Comparison of ENCODE assay signal across 24 cellular contexts in the genomic region with DNA sequence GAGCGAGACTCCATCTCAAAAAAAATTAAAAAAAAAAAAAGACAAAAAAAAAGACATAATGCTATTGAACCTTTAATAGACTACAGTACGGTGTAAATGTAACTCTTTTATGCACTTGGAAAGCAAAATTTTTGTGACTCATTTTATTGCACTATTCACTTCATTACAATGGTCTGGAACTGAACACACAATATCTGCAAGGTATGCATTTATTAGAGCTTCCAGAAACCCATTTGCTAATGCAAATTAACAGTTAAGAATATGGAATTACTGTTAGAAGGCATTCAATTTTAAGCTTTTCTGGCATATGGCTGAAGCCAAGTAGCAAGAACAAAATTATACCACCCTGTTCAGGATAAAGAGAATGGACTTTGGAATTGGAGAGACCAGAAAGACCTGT.
A peak's percentile ranks its signal among the peaks of the same experiment; 100 is the strongest.
DNase-seq lines count a peak whose midpoint lies in the region; ATAC-seq, FAIRE-seq and TF ChIP-seq lines count a peak whose summit lies in the region.
"Had no signal": no experiment of that assay in that cellular context is flagged by ENCODE, and none has a peak within 500 bp of the region (broad histone marks: within the 10 kb centered on the region; RNA-seq: fewer than 3 reads in every experiment).

No MANE protein-coding gene starts in this region.

- no peak overlapping the region for H4K5ac ChIP-seq in IMR-90 (ENCODE audit: low read depth, low read length)

- H3K23ac ChIP-seq in IMR-90 (ENCODE audit: low read depth, low read length) = no peak overlapping the region

- TF ChIP-seq CTCF in A549 (IDR thresholded peaks at IDR 0.05) = no peak
- no peak for TF ChIP-seq CTCF in IMR-90 (conservative IDR thresholded peaks at IDR 0.05; ENCODE audit: low read depth, low read length)
- TF ChIP-seq CTCF in astrocyte (IDR thresholded peaks at IDR 0.05; ENCODE audit: insufficient read depth, low read depth, low read length) = no peak

- no peak overlapping the region for H2AFZ ChIP-seq in IMR-90 (replicated peaks; ENCODE audit: low read length, poor library complexity)
- H2AFZ ChIP-seq in astrocyte (ENCODE audit: low read depth, low read length) = no peak overlapping the region

- H2AK9ac ChIP-seq in IMR-90 (replicated peaks; ENCODE audit: low read depth, low read length, poor library complexity) = no peak overlapping the region

- H3K4ac ChIP-seq in IMR-90 (ENCODE audit: low read depth, low read length) = no peak overlapping the region

- H3K9me1 ChIP-seq in IMR-90 (ENCODE audit: insufficient read depth, low read length) = no peaks in the 10 kb centered on the region

- no peak overlapping the region for H2BK15ac ChIP-seq in IMR-90 (ENCODE audit: low read depth, low read length)

- no peak overlapping the region for H3K27ac ChIP-seq in A549
- H3K27ac ChIP-seq in IMR-90 (ENCODE audit: insufficient read depth, low read length) = no peak overlapping the region
- no peak overlapping the region for H3K27ac ChIP-seq in astrocyte (ENCODE audit: low read depth, low read length)
- H3K27ac ChIP-seq: BLaER1 treated with 17β-estradiol and CSF1 and Interleukin-3, amounts not matched to agents 10 nM and 100 nM; C4-2B had no signal

- no peaks in the 10 kb centered on the region for H3K79me1 ChIP-seq in IMR-90 (ENCODE audit: low read depth in 1 of 2, low read length in 2 of 2)

- H3K4me2 ChIP-seq in A549 (no peak overlapping the region), IMR-90 (ENCODE audit: low read depth, low read length) (no peak overlapping the region), astrocyte (ENCODE audit: low read length) (no peak overlapping the region)
- H3K4me2 ChIP-seq: BLaER1 treated with 17β-estradiol and CSF1 and Interleukin-3, amounts not matched to agents 10 nM and 100 nM had no signal

- H3K9ac ChIP-seq in IMR-90 (ENCODE audit: low read depth, low read length) (no peak overlapping the region), astrocyte (ENCODE audit: low read length) (no peak overlapping the region)
- H3K9ac ChIP-seq: BLaER1 treated with 17β-estradiol and CSF1 and Interleukin-3, amounts not matched to agents 10 nM and 100 nM had no signal

- dilution Hi-C loops in IMR-90 (cut with HindIII; ENCODE audit: low sequenced_read_pairs, unreplicated experiment) = no loop called here

- no peak overlapping the region for H2BK20ac ChIP-seq in IMR-90 (ENCODE audit: low read depth, low read length)

- ATAC-seq in A549 = no peak
- ATAC-seq in IMR-90 (ENCODE audit: low read depth) = no peak
- peak; percentile 24 for ATAC-seq in left colon

- H3K9me3 Mint-ChIP-seq in astrocyte (ENCODE audit: unreplicated experiment) = peaks cover 2% of the 10 kb centered on the region
- H3K9me3 Mint-ChIP-seq: CD8-positive, alpha-beta memory T cell had no signal

- H3K4me1 Mint-ChIP-seq in astrocyte (ENCODE audit: low read depth, unreplicated experiment) = no peaks in the 10 kb centered on the region
- H3K4me1 Mint-ChIP-seq: B cell; CD4-positive, alpha-beta memory T cell; CD8-positive, alpha-beta memory T cell had no signal

- no peak overlapping the region for H2BK5ac ChIP-seq in IMR-90 (ENCODE audit: low read depth, low read length, poor library complexity, severe bottlenecking)

- H3K36me3 ChIP-seq in IMR-90 (ENCODE audit: control insufficient read depth, insufficient read depth, low read length) (no peaks in the 10 kb centered on the region), astrocyte (ENCODE audit: insufficient read depth, low read length) (no peaks in the 10 kb centered on the region)
- H3K36me3 ChIP-seq: BLaER1 treated with 17β-estradiol and CSF1 and Interleukin-3, amounts not matched to agents 10 nM and 100 nM had no signal

- H3K27me3 ChIP-seq in IMR-90 (ENCODE audit: control insufficient read depth, insufficient read depth, low read length) (no peaks in the 10 kb centered on the region), astrocyte (ENCODE audit: insufficient read depth, low read length) (no peaks in the 10 kb centered on the region)

- no peak overlapping the region for H3K18ac ChIP-seq in IMR-90 (ENCODE audit: low read depth, low read length)

- POLR2A ChIA-PET in A549 (lab: Yijun Ruan, JAX) = no interaction called here
- POLR2A ChIA-PET in IMR-90 (lab: Charles Lee; ENCODE audit: unreplicated experiment) = no interaction called here

- H2BK120ac ChIP-seq in IMR-90 (ENCODE audit: low read depth, low read length) = no peak overlapping the region

- no peaks in the 10 kb centered on the region for H3K79me2 ChIP-seq in astrocyte (ENCODE audit: insufficient read depth, low read length)

- H3K56ac ChIP-seq in IMR-90 (ENCODE audit: extremely low read depth, insufficient read depth, low read length) = no peak overlapping the region

- TF ChIP-seq RAD21 in A549 (conservative IDR thresholded peaks at IDR 0.05 in 1 of 2, IDR thresholded peaks at IDR 0.05 in 1 of 2) (no peak), IMR-90 (IDR thresholded peaks at IDR 0.05; ENCODE audit: low read length) (no peak)

- H3K4me1 ChIP-seq in A549 (peaks cover 29% of the 10 kb centered on the region), IMR-90 (ENCODE audit: control insufficient read depth, insufficient read depth, low read length) (no peaks in the 10 kb centered on the region), astrocyte (ENCODE audit: insufficient read depth, low read length) (no peaks in the 10 kb centered on the region)

- H3K27ac Mint-ChIP-seq in astrocyte (ENCODE audit: unreplicated experiment) = no peak overlapping the region
- H3K27ac Mint-ChIP-seq: B cell; CD4-positive, alpha-beta memory T cell; CD4-positive, CD25-positive, alpha-beta regulatory T cell; CD8-positive, alpha-beta memory T cell had no signal

- TF ChIP-seq POLR2A in A549 (IDR thresholded peaks at IDR 0.05; ENCODE audit: low read length) = no peak
- no peak for TF ChIP-seq POLR2A in IMR-90 (IDR thresholded peaks at IDR 0.05; ENCODE audit: low read depth, low read length)

- no TSS peak for BruUV-seq in IMR-90 (replicated peaks; lab: Mats Ljungman, UMichigan)

- H4K91ac ChIP-seq in IMR-90 (ENCODE audit: insufficient read depth, low read depth, low read length) = no peak overlapping the region

- no peak for TF ChIP-seq EP300 in A549 (IDR thresholded peaks at IDR 0.05)

- no peaks in the 10 kb centered on the region for H3K36me3 Mint-ChIP-seq in astrocyte (ENCODE audit: low read depth, unreplicated experiment)
- H3K36me3 Mint-ChIP-seq: CD4-positive, alpha-beta memory T cell; CD4-positive, CD25-positive, alpha-beta regulatory T cell; CD8-positive, alpha-beta memory T cell had no signal

- CTCF ChIA-PET in A549 (lab: Yijun Ruan, JAX) = interaction anchor here (0.5 to 1.1 kb wide), 3 partner anchors 25 to 213 kb away, joined by 3 read pairs; no protein-coding TSS in a partner anchor
- CTCF ChIA-PET in IMR-90 (lab: Yijun Ruan, JAX) = no interaction called here

- no peak overlapping the region for H4K8ac ChIP-seq in IMR-90 (ENCODE audit: low read depth in 2 of 2, low read length in 2 of 2)

- H4K20me1 ChIP-seq in IMR-90 (ENCODE audit: insufficient read depth, low read length) (no peaks in the 10 kb centered on the region), astrocyte (ENCODE audit: insufficient read depth, low read length) (no peaks in the 10 kb centered on the region)

- 98% methylated on average over 2 of the region's 2 CpGs for WGBS in A549 (ENCODE audit: missing lambda C conversion rate)
- WGBS in IMR-90 (ENCODE audit: extremely low coverage in 2 of 2, insufficient read length in 1 of 2), 2 experiments = no CpG with 5 or more reads among the region's 2 CpGs

- intact Hi-C loops in IMR-90 (cut with micrococcal nuclease) (no loop called here), left colon (cut with DNase I, micrococcal nuclease) (no loop called here)

- in situ Hi-C loops in IMR-90 (cut with MboI; ENCODE audit: low sequenced_read_pairs) = no loop called here

- H3K14ac ChIP-seq in IMR-90 (replicated peaks; ENCODE audit: low read depth, low read length) = no peak overlapping the region

- no peak overlapping the region for H3K4me3 ChIP-seq in A549
- no peak overlapping the region for H3K4me3 ChIP-seq in IMR-90 (ENCODE audit: insufficient read depth, low read depth, low read length)
- H3K4me3 ChIP-seq in astrocyte (ENCODE audit: insufficient read depth, low read depth, low read length) = no peak overlapping the region
- H3K4me3 ChIP-seq: BLaER1 treated with 17β-estradiol and CSF1 and Interleukin-3, amounts not matched to agents 10 nM and 100 nM had no signal

- H3K4me3 Mint-ChIP-seq in astrocyte (ENCODE audit: unreplicated experiment) = no peak overlapping the region
- H3K4me3 Mint-ChIP-seq: B cell; CD4-positive, alpha-beta memory T cell; CD4-positive, CD25-positive, alpha-beta regulatory T cell; CD8-positive, alpha-beta memory T cell had no signal

- DNase-seq in A549 (ENCODE audit: low read depth in 1 of 2, low spot score in 1 of 2) (no peak), IMR-90 (no peak), astrocyte (ENCODE audit: low read depth) (no peak), left colon (no peak), DMS153 treated with DMSO at 0.1 percent for 48 hours (lab: John Stamatoyannopoulos, UW; ENCODE audit: unreplicated experiment) (no peak), midbrain (lab: John Stamatoyannopoulos, UW) (no peak)
- no peak for DNase-seq in activated effector memory CD4-positive, alpha-beta T cell treated with Interleukin-2 at 50 U/mL for 16 hours
- DNase-seq: 8988T; AML-193; CD4-positive, alpha-beta memory T cell; CD4-positive, CD25-positive, alpha-beta regulatory T cell; CD8-positive, alpha-beta memory T cell; COR-L47; DMS 273 treated with DMSO at 0.1 percent for 48 hours; DMS153; DMS79 treated with DMSO at 0.1 percent for 48 hours; GF-D8 had no signal

- H3K9me3 ChIP-seq in A549 (no peaks in the 10 kb centered on the region), IMR-90 (ENCODE audit: control insufficient read depth, insufficient read depth, low read length) (no peaks in the 10 kb centered on the region), astrocyte (ENCODE audit: insufficient read depth, low read depth, low read length) (no peaks in the 10 kb centered on the region)
- H3K9me3 ChIP-seq: BLaER1 treated with 17β-estradiol and CSF1 and Interleukin-3, amounts not matched to agents 10 nM and 100 nM had no signal

- no peaks in the 10 kb centered on the region for H3K27me3 Mint-ChIP-seq in astrocyte (ENCODE audit: low read depth, unreplicated experiment)
- H3K27me3 Mint-ChIP-seq: B cell; CD4-positive, CD25-positive, alpha-beta regulatory T cell; CD8-positive, alpha-beta memory T cell had no signal

- H2AK5ac ChIP-seq in IMR-90 (ENCODE audit: low read depth, low read length) = no peak overlapping the region

- FAIRE-seq in A549 (lab: Jason Lieb, UNC) (peak; percentile 94), astrocyte (lab: Jason Lieb, UNC) (peak; percentile 81)
- FAIRE-seq: A204.1, G401.6, GM12891, GM19239 had no signal

TF ChIP-seq in IMR-90, 13 proteins besides CTCF, POLR2A, EP300 and RAD21:
- peak; percentile 72 for TF ChIP-seq MAFK (IDR thresholded peaks at IDR 0.05; ENCODE audit: low read depth, low read length)
- TF ChIP-seq RCOR1 (IDR thresholded peaks at IDR 0.05; ENCODE audit: insufficient replicate concordance, low read length) = no peak
